Comparison of ENCODE assay signal across 1 cellular context in the genomic region with DNA sequence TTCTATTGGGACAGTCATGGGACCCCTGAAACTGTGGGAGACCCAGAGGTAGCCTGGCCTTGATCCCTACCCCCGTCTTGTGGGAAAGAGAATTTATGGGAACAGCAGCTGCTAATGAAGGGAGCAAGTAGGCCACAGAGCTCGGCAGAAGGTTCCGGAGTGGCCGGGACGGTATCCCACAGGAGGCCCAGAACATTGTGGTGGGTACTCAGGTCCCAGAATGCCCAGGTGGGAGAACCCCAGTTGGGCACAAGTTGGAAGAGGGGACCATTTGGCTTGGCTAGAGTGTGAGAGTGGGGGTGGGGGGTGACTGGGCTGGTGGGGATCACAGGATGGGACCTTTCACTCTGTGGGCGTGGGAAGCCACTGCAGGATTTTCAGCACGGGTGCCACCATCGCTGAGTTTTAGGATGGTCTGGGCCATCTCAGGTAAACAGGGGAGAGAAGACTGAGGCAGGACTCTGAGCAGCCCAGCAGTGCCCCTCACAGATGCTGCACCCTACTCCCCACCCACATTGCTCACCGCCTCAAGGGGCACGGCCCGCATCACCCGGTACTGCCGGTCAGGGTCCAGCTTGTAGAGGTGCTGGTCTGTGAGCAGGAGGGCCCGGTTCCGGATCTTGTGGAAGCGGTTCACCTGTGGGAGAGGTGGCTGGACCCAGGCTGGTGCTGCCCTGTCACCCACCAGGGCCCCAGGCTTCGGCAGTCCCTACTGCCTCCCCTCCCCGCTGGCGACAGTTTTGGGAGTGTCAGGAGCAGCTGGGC.
TF ChIP-seq lines count a peak whose summit lies in the region.

No MANE protein-coding gene starts in this region.

TF ChIP-seq in IMR-90, 13 proteins besides CTCF, POLR2A, EP300 and RAD21:
- no peak for TF ChIP-seq CEBPB (IDR thresholded peaks at IDR 0.05; ENCODE audit: low read depth, low read length)
